9 cellular contexts compared by ENCODE assay signal in genomic region chr10:73625004-73625883, GRCh38. TPM values are rescaled to one million over a fixed set of nuclear protein-coding genes. Genes with fewer than 3 reads are reported as not detected.
DNase-seq lines count a peak whose midpoint lies in the region; ATAC-seq, FAIRE-seq and TF ChIP-seq lines count a peak whose summit lies in the region.
"Had no signal": no experiment of that assay in that cellular context is flagged by ENCODE, and none has a peak within 500 bp of the region (broad histone marks: within the 10 kb centered on the region; RNA-seq: fewer than 3 reads in every experiment).

No MANE protein-coding gene starts in this region.

- FAIRE-seq in HTR-8/SVneo (lab: Jason Lieb, UNC), result no peak

- no peaks in the 10 kb centered on the region for H4K20me1 ChIP-seq in fibroblast of lung (ENCODE audit: control insufficient read depth, extremely low read depth, insufficient read depth, low read length)

- TF ChIP-seq CTCF in GM20000 (IDR thresholded peaks at IDR 0.05; ENCODE audit: extremely low read depth, missing control alignments), result no peak
- no peak for TF ChIP-seq CTCF in fibroblast of lung (conservative IDR thresholded peaks at IDR 0.05 in 1 of 2, IDR thresholded peaks at IDR 0.05 in 1 of 2; ENCODE audit: low read depth in 1 of 2, low read length in 2 of 2)

- peak overlapping the region; percentile 96 for H2AFZ ChIP-seq in fibroblast of lung (ENCODE audit: low read length)

- peak; percentile 48 to 52 for ATAC-seq in naive B cell (ENCODE audit: low read depth in 2 of 2)

- H3K4me2 ChIP-seq in fibroblast of lung (ENCODE audit: extremely low read depth, insufficient read depth, low read length), result peak overlapping the region; percentile 92

- H3K27me3 Mint-ChIP-seq in naive B cell, result no peaks in the 10 kb centered on the region

- H3K4me1 Mint-ChIP-seq in naive B cell, result peaks cover 8 to 28% (median 15%) of the 10 kb centered on the region in 3 donors

- DNase-seq in DMS 273 (lab: John Stamatoyannopoulos, UW; ENCODE audit: unreplicated experiment), result peak; percentile 62
- DNase-seq in DMS 273 treated with DMSO at 0.1 percent for 48 hours (lab: John Stamatoyannopoulos, UW), result no peak
- DNase-seq in GM20000 (ENCODE audit: low spot score), result peak; percentile 27
- DNase-seq in HTR-8/SVneo (ENCODE audit: insufficient read length, low spot score), result peak; percentile 42
- DNase-seq in T-helper 9 cell, result peak; percentile 8
- peak; percentile 25 to 42 for DNase-seq in fibroblast of lung (ENCODE audit: low read depth in 2 of 2)
- DNase-seq in naive B cell, result no peak
- DNase-seq in NCI-H1694 (lab: John Stamatoyannopoulos, UW), result no peak

- H3K4me1 ChIP-seq in fibroblast of lung (ENCODE audit: control insufficient read depth, extremely low read depth, insufficient read depth, low read length), result peaks cover 6% of the 10 kb centered on the region

- H3K9me3 Mint-ChIP-seq in naive B cell, result no peaks in the 10 kb centered on the region

- peak overlapping the region; percentile 94 to 100 (median 98) for H3K4me3 Mint-ChIP-seq in naive B cell

- no peaks in the 10 kb centered on the region for H3K9me3 ChIP-seq in fibroblast of lung (ENCODE audit: control insufficient read depth, insufficient read depth, low read depth, low read length)

- no peaks in the 10 kb centered on the region for H3K36me3 Mint-ChIP-seq in naive B cell

- peak overlapping the region; percentile 79 to 95 (median 88) for H3K4me3 ChIP-seq in fibroblast of lung (replicated peaks in 1 of 4; ENCODE audit: control extremely low read depth in 1 of 4, insufficient read depth in 1 of 4, low read depth in 3 of 4, low read length in 4 of 4)

- H3K36me3 ChIP-seq in fibroblast of lung (ENCODE audit: control insufficient read depth, insufficient read depth, low read length), result no peaks in the 10 kb centered on the region

- peak overlapping the region; percentile 78 for H3K27ac ChIP-seq in fibroblast of lung (ENCODE audit: insufficient read depth, low read length)

- H3K79me2 ChIP-seq in fibroblast of lung (ENCODE audit: control insufficient read depth, insufficient read depth, low read length), result no peaks in the 10 kb centered on the region

- H3K27me3 ChIP-seq in fibroblast of lung (ENCODE audit: control insufficient read depth, insufficient read depth, low read length), result no peaks in the 10 kb centered on the region

- peak overlapping the region; percentile 90 to 100 (median 96) for H3K27ac Mint-ChIP-seq in naive B cell

- peak overlapping the region; percentile 67 for H3K9ac ChIP-seq in fibroblast of lung (ENCODE audit: insufficient read depth, low read length)

RNA-seq across cellular contexts. Expression of gene MYOZ1, which starts 16.0 kb away (rescaled TPM):
- total RNA-seq in fibroblast of lung, result 0.17 and 0.51 TPM in 2 replicates
- polyA plus RNA-seq in fibroblast of lung (0.12 TPM in 1 of 2 replicates, not detected in the other), naive B cell (ENCODE audit: low read depth in 6 of 6) (not detected)
- 0.16 TPM in 1 of 2 replicates, not detected in the other for polyA plus RNA-seq in fibroblast of lung (2012)
- not detected in 2 replicates for polyA minus RNA-seq in fibroblast of lung (ENCODE audit: low replicate concordance)
- total RNA-seq: glomerular endothelial cell had no signal

RNA-seq across cellular contexts. Expression of gene SYNPO2L, which starts 30.6 kb away (rescaled TPM):
- total RNA-seq in fibroblast of lung, result under 0.01 TPM in 1 of 2 replicates, not detected in the other
- 0.11 and 0.27 TPM in 2 replicates for polyA plus RNA-seq in fibroblast of lung
- polyA plus RNA-seq in fibroblast of lung (2012), result 0.33 and 0.79 TPM in 2 replicates
- 0.15 and 2.1 TPM in 2 replicates for polyA minus RNA-seq in fibroblast of lung (ENCODE audit: low replicate concordance)
- polyA plus RNA-seq in naive B cell (ENCODE audit: low read depth in 6 of 6), result not detected
- total RNA-seq: glomerular endothelial cell had no signal

RNA-seq across cellular contexts. Expression of gene USP54, which starts 34.1 kb away (rescaled TPM):
- 6.4 and 9.9 TPM in 2 replicates for total RNA-seq in fibroblast of lung
- polyA plus RNA-seq in fibroblast of lung, result 7.8 and 9.5 TPM in 2 replicates
- 3.2 and 4.1 TPM in 2 replicates for polyA plus RNA-seq in fibroblast of lung (2012)
- 12.2 and 15.1 TPM in 2 replicates for polyA minus RNA-seq in fibroblast of lung (ENCODE audit: low replicate concordance)
- 1 to 10 TPM in 2 of 6 donors, under 1 TPM in 3, not detected in 1; 0.90 to 2.3 (median 1.00) TPM for polyA plus RNA-seq in naive B cell (ENCODE audit: low read depth in 6 of 6)

Comparison
In these comparisons a context has a peak if more than half of its experiments do, and no peak if none do; other contexts are left out.
1. DNase-seq: peak in DMS 273 (single experiment), GM20000 (single experiment), HTR-8/SVneo (single experiment), T-helper 9 cell (single experiment) and fibroblast of lung (2 of 2); none in DMS 273 treated with DMSO at 0.1 percent for 48 hours (single experiment), naive B cell (single experiment) and NCI-H1694 (single experiment).